Comparison of ENCODE assay signal across 13 cellular contexts in genomic region chr14:72855913-72856312, GRCh38. TPM values are rescaled to one million over a fixed set of nuclear protein-coding genes. Genes with fewer than 3 reads are reported as not detected.
DNase-seq lines count a peak whose midpoint lies in the region; ATAC-seq and TF ChIP-seq lines count a peak whose summit lies in the region.
"Had no signal": no experiment of that assay in that cellular context is flagged by ENCODE, and none has a peak within 500 bp of the region (broad histone marks: within the 10 kb centered on the region; RNA-seq: fewer than 3 reads in every experiment).

No MANE protein-coding gene starts in this region.

- peak; percentile 87 for ATAC-seq in left colon
- ATAC-seq in activated T-cell treated with anti-CD3 and anti-CD28 coated beads, Interleukin-2, amount 50 U/mL, for 72 hours (replicated peaks in 1 of 2) = no peak
- ATAC-seq in CD8-positive, alpha-beta T cell = no peak

- no peak overlapping the region for H3K27ac ChIP-seq in CD8-positive, alpha-beta T cell (ENCODE audit: low read depth, low read length)
- H3K27ac ChIP-seq: brain microvascular endothelial cell, neural progenitor cell, SJCRH30 had no signal

- no peaks in the 10 kb centered on the region for H3K27me3 Mint-ChIP-seq in MCF 10A (ENCODE audit: insufficient read depth, unreplicated experiment)
- H3K27me3 Mint-ChIP-seq in activated T-cell treated with anti-CD3 and anti-CD28 coated beads, Interleukin-2, amount 50 U/mL, for 72 hours (ENCODE audit: low read depth) = no peaks in the 10 kb centered on the region
- H3K27me3 Mint-ChIP-seq in CD8-positive, alpha-beta T cell (ENCODE audit: low read depth) = peaks cover 7% of the 10 kb centered on the region

- H3K9me3 Mint-ChIP-seq in MCF 10A (ENCODE audit: unreplicated experiment) = no peaks in the 10 kb centered on the region
- H3K9me3 Mint-ChIP-seq in activated T-cell treated with anti-CD3 and anti-CD28 coated beads, Interleukin-2, amount 50 U/mL, for 72 hours = no peaks in the 10 kb centered on the region
- no peaks in the 10 kb centered on the region for H3K9me3 Mint-ChIP-seq in CD8-positive, alpha-beta T cell

- H3K27ac Mint-ChIP-seq in MCF 10A (ENCODE audit: low read depth, unreplicated experiment) = no peak overlapping the region
- H3K27ac Mint-ChIP-seq in activated T-cell treated with anti-CD3 and anti-CD28 coated beads, Interleukin-2, amount 50 U/mL, for 72 hours = no peak overlapping the region
- no peak overlapping the region for H3K27ac Mint-ChIP-seq in CD8-positive, alpha-beta T cell
- H3K27ac Mint-ChIP-seq: neural progenitor cell had no signal

- H3K4me3 ChIP-seq in AG04449 (ENCODE audit: low read depth, low read length) = no peak overlapping the region
- H3K4me3 ChIP-seq in CD8-positive, alpha-beta T cell (ENCODE audit: low read depth, low read length) = no peak overlapping the region
- H3K4me3 ChIP-seq: neural progenitor cell, SJCRH30 had no signal

- peaks cover 3% of the 10 kb centered on the region for H3K4me1 ChIP-seq in CD8-positive, alpha-beta T cell (ENCODE audit: insufficient read depth, low read length)
- H3K4me1 ChIP-seq: SJCRH30 had no signal

- CTCF ChIA-PET in AG04449 (lab: Yijun Ruan, JAX) (interaction anchor here (0.9 to 1.4 kb wide), 2 partner anchors 10 to 340 kb away, joined by 3 read pairs; no protein-coding TSS in a partner anchor), MCF 10A (lab: Yijun Ruan, JAX) (interaction anchor here (0.6 kb wide), 1 partner anchor 14 kb away, joined by 3 read pairs; no protein-coding TSS in a partner anchor)
- CTCF ChIA-PET in CD8-positive, alpha-beta T cell (lab: Charles Lee) = no interaction called here

- no peaks in the 10 kb centered on the region for H3K27me3 ChIP-seq in CD8-positive, alpha-beta T cell (ENCODE audit: insufficient read depth, low read length)
- H3K27me3 ChIP-seq: brain microvascular endothelial cell, neural progenitor cell, SJCRH30 had no signal

- peaks cover 8% of the 10 kb centered on the region for H3K4me1 Mint-ChIP-seq in MCF 10A (ENCODE audit: insufficient read depth, unreplicated experiment)
- no peaks in the 10 kb centered on the region for H3K4me1 Mint-ChIP-seq in activated T-cell treated with anti-CD3 and anti-CD28 coated beads, Interleukin-2, amount 50 U/mL, for 72 hours (ENCODE audit: low read depth)
- H3K4me1 Mint-ChIP-seq in CD8-positive, alpha-beta T cell (ENCODE audit: low read depth) = no peaks in the 10 kb centered on the region
- H3K4me1 Mint-ChIP-seq: neural progenitor cell had no signal

- TF ChIP-seq CTCF in AG04449 (IDR thresholded peaks at IDR 0.05; ENCODE audit: insufficient read depth, low read length, missing control alignments) = no peak
- no peak for TF ChIP-seq CTCF in MCF 10A (IDR thresholded peaks at IDR 0.05; ENCODE audit: unreplicated experiment)
- no peak for TF ChIP-seq CTCF in CD8-positive, alpha-beta T cell (IDR thresholded peaks at IDR 0.05)

- no peaks in the 10 kb centered on the region for H3K36me3 Mint-ChIP-seq in MCF 10A (ENCODE audit: insufficient read depth, unreplicated experiment)
- H3K36me3 Mint-ChIP-seq in activated T-cell treated with anti-CD3 and anti-CD28 coated beads, Interleukin-2, amount 50 U/mL, for 72 hours (ENCODE audit: insufficient read depth in 2 of 2) = no peaks in the 10 kb centered on the region
- H3K36me3 Mint-ChIP-seq in CD8-positive, alpha-beta T cell = no peaks in the 10 kb centered on the region
- H3K36me3 Mint-ChIP-seq: neural progenitor cell had no signal

- intact Hi-C loops in MCF 10A (cut with micrococcal nuclease) (no loop called here), left colon (cut with DNase I, micrococcal nuclease) (no loop called here)
- intact Hi-C loops in CD8-positive, alpha-beta T cell (cut with DNase I, micrococcal nuclease) = no loop called here

- H3K4me3 Mint-ChIP-seq in MCF 10A (ENCODE audit: unreplicated experiment) = no peak overlapping the region
- H3K4me3 Mint-ChIP-seq in activated T-cell treated with anti-CD3 and anti-CD28 coated beads, Interleukin-2, amount 50 U/mL, for 72 hours = no peak overlapping the region
- H3K4me3 Mint-ChIP-seq in CD8-positive, alpha-beta T cell = no peak overlapping the region
- H3K4me3 Mint-ChIP-seq: neural progenitor cell had no signal

- POLR2A ChIA-PET in AG04449 (lab: Yijun Ruan, JAX) = no interaction called here
- POLR2A ChIA-PET in MCF 10A (lab: Yijun Ruan, JAX) = interaction anchor here (1.1 kb wide), 1 partner anchor 342 kb away, joined by 3 read pairs; no protein-coding TSS in a partner anchor
- POLR2A ChIA-PET in CD8-positive, alpha-beta T cell (lab: Charles Lee) = no interaction called here

- H3K36me3 ChIP-seq in CD8-positive, alpha-beta T cell (ENCODE audit: insufficient read depth, low read length) = no peaks in the 10 kb centered on the region
- H3K36me3 ChIP-seq: brain microvascular endothelial cell, neural progenitor cell, SJCRH30 had no signal

- H3K9me3 ChIP-seq in CD8-positive, alpha-beta T cell (ENCODE audit: low read length) = no peaks in the 10 kb centered on the region
- H3K9me3 ChIP-seq: SJCRH30 had no signal

- no TSS peak for BruUV-seq in MCF 10A (replicated peaks; lab: Mats Ljungman, UMichigan)

- DNase-seq in AG04449 (ENCODE audit: low read depth, low spot score) (peak; percentile 45), HS-27A (ENCODE audit: low read depth) (peak; percentile 22), MCF 10A (ENCODE audit: unreplicated experiment) (peak; percentile 39), left colon (peak; percentile 29 to 56), SKM-1 (lab: John Stamatoyannopoulos, UW; ENCODE audit: unreplicated experiment) (no peak), NK-92 (lab: John Stamatoyannopoulos, UW; ENCODE audit: unreplicated experiment) (no peak)
- no peak for DNase-seq in activated T-cell treated with anti-CD3 and anti-CD28 coated beads, Interleukin-2, amount 50 U/mL, for 72 hours
- no peak for DNase-seq in CD8-positive, alpha-beta T cell
- DNase-seq: activated T-cell treated with anti-CD3 and anti-CD28 coated beads, Interleukin-2, amount 50 U/mL, for 1 hour; brain microvascular endothelial cell; SJCRH30 had no signal

RNA-seq across cellular contexts. Expression of gene DPF3, which starts 38.0 kb away (rescaled TPM):
- total RNA-seq in MCF 10A (2022) (1.9 and 2.1 TPM in 2 replicates), left colon (10 to 100 TPM in 1 of 2 donors, 1 to 10 TPM in 1; 9.7 to 11.2 TPM)
- total RNA-seq in activated T-cell treated with anti-CD3 and anti-CD28 coated beads, Interleukin-2, amount 50 U/mL, for 72 hours = under 1 TPM; 0.23 to 0.62 TPM
- under 1 TPM; 0.28 to 0.65 TPM for total RNA-seq in CD8-positive, alpha-beta T cell
- total RNA-seq: NCI-H460 had no signal

Comparison
In these comparisons a context has a peak if more than half of its experiments do, and no peak if none do; other contexts are left out.
1. DNase-seq: peak in AG04449 (single experiment), HS-27A (single experiment), MCF 10A (single experiment) and left colon (2 of 2); none in activated T-cell treated with anti-CD3 and anti-CD28 coated beads, Interleukin-2, amount 50 U/mL, for 72 hours (0 of 2), CD8-positive, alpha-beta T cell (0 of 7), SKM-1 (single experiment) and NK-92 (single experiment).